13 cellular contexts compared by ENCODE assay signal in the genomic region with DNA sequence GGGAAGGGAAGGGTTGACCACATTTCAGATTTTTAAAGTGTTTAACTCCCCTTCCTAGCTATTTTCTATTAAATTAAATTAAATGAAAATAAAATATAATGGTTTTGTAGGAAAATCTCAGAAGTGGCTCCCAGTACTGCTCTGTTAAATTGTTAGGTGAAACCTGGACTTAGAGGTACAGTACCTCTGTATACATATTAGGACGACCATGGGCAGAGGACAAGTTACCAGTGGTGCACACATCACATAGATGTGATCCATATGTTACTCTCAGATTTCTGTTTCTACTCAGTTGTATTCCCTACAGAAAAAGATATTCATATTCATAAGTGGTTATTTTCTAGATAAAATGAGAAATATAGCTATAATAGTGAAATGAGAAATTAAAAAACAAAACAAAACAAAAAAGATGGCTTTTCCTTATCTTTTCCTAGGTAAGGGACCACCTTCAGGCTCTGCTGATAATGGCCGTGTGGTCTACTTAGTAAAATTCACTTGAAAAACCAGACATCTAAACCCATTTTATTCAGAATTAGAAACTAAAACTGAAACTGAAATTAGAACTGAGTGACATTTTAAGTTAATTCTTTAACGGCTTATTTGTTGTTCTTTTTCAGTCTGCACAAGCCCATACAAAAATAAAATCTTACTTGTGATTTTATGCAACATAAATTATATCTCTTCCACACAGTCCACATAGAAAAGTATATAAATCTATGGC.
DNase-seq lines count a peak whose midpoint lies in the region; ATAC-seq, FAIRE-seq and TF ChIP-seq lines count a peak whose summit lies in the region.
"Had no signal": no experiment of that assay in that cellular context is flagged by ENCODE, and none has a peak within 500 bp of the region (broad histone marks: within the 10 kb centered on the region; RNA-seq: fewer than 3 reads in every experiment).

No MANE protein-coding gene starts in this region.

- H3F3A ChIP-seq in PC-9 (ENCODE audit: insufficient read depth, low read depth) = peaks cover 16% of the 10 kb centered on the region

- TSS peak; percentile 84 for BruUV-seq in PC-9 (replicated peaks; lab: Mats Ljungman, UMichigan)

- H3K36me3 ChIP-seq in PC-9 (ENCODE audit: low read depth) = no peaks in the 10 kb centered on the region
- no peaks in the 10 kb centered on the region for H3K36me3 ChIP-seq in small intestine (ENCODE audit: control insufficient read depth in 2 of 2, insufficient read depth in 2 of 2, low read length in 2 of 2)
- H3K36me3 ChIP-seq: colonic mucosa had no signal

- no peak for TF ChIP-seq CTCF in PC-9 (conservative IDR thresholded peaks at IDR 0.05)
- no peak for TF ChIP-seq CTCF in foreskin fibroblast (IDR thresholded peaks at IDR 0.05; ENCODE audit: low read depth, low read length)

- no peaks in the 10 kb centered on the region for H3K27me3 Mint-ChIP-seq in activated T-helper 1 cell treated with anti-CD3 and anti-CD28 coated beads, Interleukin-12 subunit alpha, Interleukin-12 subunit beta, Interleukin-2, Interleukin-4 antibody, amounts not matched to agents 30 ng/mL and 10 ng/mL and 1 ng/mL, durations not matched to agents 14 hours and 24 hours and 36 hours (ENCODE audit: insufficient read depth)
- H3K27me3 Mint-ChIP-seq: activated CD4-positive, alpha-beta T cell treated with anti-CD3 and anti-CD28 coated beads for 36 hours had no signal

- H3K79me2 ChIP-seq in PC-9 (ENCODE audit: low read depth) = no peaks in the 10 kb centered on the region

- H3K4me3 ChIP-seq in right cardiac atrium (ENCODE audit: low read length) (peak overlapping the region; percentile 25), PC-9 (0 out of 2 replicates have a peak overlapping the region, but pooled peaks have one; percentile 39), small intestine (ENCODE audit: low read depth in 1 of 2, low read length in 2 of 2) (no peak overlapping the region), foreskin fibroblast (ENCODE audit: low read depth in 1 of 2, low read length in 2 of 2) (no peak overlapping the region)
- H3K4me3 ChIP-seq: colonic mucosa, SK-N-MC had no signal

- no peaks in the 10 kb centered on the region for H4K20me1 ChIP-seq in PC-9 (ENCODE audit: insufficient read depth)

- no peak overlapping the region for H3K27ac ChIP-seq in right cardiac atrium (ENCODE audit: low read length)
- H3K27ac ChIP-seq in PC-9 = peak overlapping the region; percentile 98
- H3K27ac ChIP-seq in small intestine (ENCODE audit: low read depth in 1 of 2, low read length in 1 of 2) = no peak overlapping the region
- H3K27ac ChIP-seq: colonic mucosa, SK-N-MC had no signal

- peaks cover 10% of the 10 kb centered on the region for H3K4me1 Mint-ChIP-seq in activated T-helper 1 cell treated with anti-CD3 and anti-CD28 coated beads, Interleukin-12 subunit alpha, Interleukin-12 subunit beta, Interleukin-2, Interleukin-4 antibody, amounts not matched to agents 30 ng/mL and 10 ng/mL and 1 ng/mL, durations not matched to agents 14 hours and 24 hours and 36 hours (ENCODE audit: low read depth)

- H3K9me2 ChIP-seq in PC-9 (ENCODE audit: insufficient read depth) = no peaks in the 10 kb centered on the region

- POLR2A ChIA-PET in PC-9 (lab: Charles Lee; ENCODE audit: unreplicated experiment) = interaction anchor here (0.7 kb wide), 1 partner anchor 18 kb away, joined by 5 read pairs; no protein-coding TSS in a partner anchor

- H3K27ac Mint-ChIP-seq in activated T-helper 1 cell treated with anti-CD3 and anti-CD28 coated beads, Interleukin-12 subunit alpha, Interleukin-12 subunit beta, Interleukin-2, Interleukin-4 antibody, amounts not matched to agents 30 ng/mL and 10 ng/mL and 1 ng/mL, durations not matched to agents 14 hours and 24 hours and 36 hours = no peak overlapping the region
- H3K27ac Mint-ChIP-seq: activated CD4-positive, alpha-beta T cell treated with anti-CD3 and anti-CD28 coated beads for 36 hours; activated naive CD4-positive, alpha-beta T cell treated with anti-CD3 and anti-CD28 coated beads for 36 hours had no signal

- DNase-seq in right cardiac atrium (no peak), left ventricle myocardium superior (no peak), PC-9 (no peak), small intestine (no peak), sciatic nerve (ENCODE audit: low spot score) (no peak), foreskin fibroblast (no peak)
- DNase-seq in activated T-helper 1 cell treated with anti-CD3 and anti-CD28 coated beads, Interleukin-12 subunit alpha, Interleukin-12 subunit beta, Interleukin-2, Interleukin-4 antibody, amounts not matched to agents 30 ng/mL and 10 ng/mL and 1 ng/mL, durations not matched to agents 14 hours and 24 hours and 36 hours (ENCODE audit: low spot score) = no peak
- DNase-seq: activated CD4-positive, alpha-beta T cell treated with anti-CD3 and anti-CD28 coated beads for 36 hours; activated naive CD4-positive, alpha-beta T cell treated with anti-CD3 and anti-CD28 coated beads for 36 hours; colonic mucosa; NCI-H1105 treated with DMSO at 0.1 percent for 48 hours had no signal

- no peak for ATAC-seq in right cardiac atrium
- no peak for ATAC-seq in left ventricle myocardium superior
- peak; percentile 10 for ATAC-seq in HG02870 (IDR thresholded peaks at IDR 0.05; ENCODE audit: unreplicated experiment)
- no peak for ATAC-seq in sciatic nerve
- ATAC-seq: activated CD4-positive, alpha-beta T cell treated with anti-CD3 and anti-CD28 coated beads for 36 hours had no signal

- no peaks in the 10 kb centered on the region for H3K27me3 ChIP-seq in right cardiac atrium (ENCODE audit: control insufficient read depth, insufficient read depth)
- H3K27me3 ChIP-seq in PC-9 (ENCODE audit: insufficient read depth, low read depth) = no peaks in the 10 kb centered on the region
- H3K27me3 ChIP-seq in small intestine (ENCODE audit: control insufficient read depth in 2 of 2, insufficient read depth in 2 of 2, low read length in 2 of 2) = no peaks in the 10 kb centered on the region
- H3K27me3 ChIP-seq: colonic mucosa had no signal

- H3K36me3 Mint-ChIP-seq in activated T-helper 1 cell treated with anti-CD3 and anti-CD28 coated beads, Interleukin-12 subunit alpha, Interleukin-12 subunit beta, Interleukin-2, Interleukin-4 antibody, amounts not matched to agents 30 ng/mL and 10 ng/mL and 1 ng/mL, durations not matched to agents 14 hours and 24 hours and 36 hours (ENCODE audit: low read depth) = no peaks in the 10 kb centered on the region

- H3K9me3 ChIP-seq in right cardiac atrium (ENCODE audit: control insufficient read depth, low read length) (no peaks in the 10 kb centered on the region), PC-9 (ENCODE audit: insufficient read depth, low read depth) (peaks cover 20% of the 10 kb centered on the region), small intestine (ENCODE audit: control insufficient read depth, low read depth) (no peaks in the 10 kb centered on the region)
- H3K9me3 ChIP-seq: colonic mucosa had no signal

- peak; percentile 44 for FAIRE-seq in small intestine (lab: Jason Lieb, UNC)

- WGBS in right cardiac atrium = 50% methylated on average over 3 of the region's 3 CpGs
- 42 to 43% (median 42%) methylated on average over 3 of the region's 3 CpGs for WGBS in small intestine, 3 donors

- CTCF ChIA-PET in PC-9 (lab: Charles Lee) = no interaction called here

- intact Hi-C loops in right cardiac atrium (cut with DNase I) (no loop called here), left ventricle myocardium superior (cut with micrococcal nuclease) (no loop called here), PC-9 (cut with micrococcal nuclease; ENCODE audit: unreplicated experiment) (no loop called here), sciatic nerve (cut with DNase I) (no loop called here)
- intact Hi-C loops in activated T-helper 1 cell treated with anti-CD3 and anti-CD28 coated beads, Interleukin-12 subunit alpha, Interleukin-12 subunit beta, Interleukin-2, Interleukin-4 antibody, amounts not matched to agents 30 ng/mL and 10 ng/mL and 1 ng/mL, durations not matched to agents 14 hours and 24 hours and 36 hours (cut with micrococcal nuclease) = no loop called here

- H3K4me3 Mint-ChIP-seq in activated T-helper 1 cell treated with anti-CD3 and anti-CD28 coated beads, Interleukin-12 subunit alpha, Interleukin-12 subunit beta, Interleukin-2, Interleukin-4 antibody, amounts not matched to agents 30 ng/mL and 10 ng/mL and 1 ng/mL, durations not matched to agents 14 hours and 24 hours and 36 hours = no peak overlapping the region
- H3K4me3 Mint-ChIP-seq: activated CD4-positive, alpha-beta T cell treated with anti-CD3 and anti-CD28 coated beads for 36 hours; activated naive CD4-positive, alpha-beta T cell treated with anti-CD3 and anti-CD28 coated beads for 36 hours had no signal

- peak overlapping the region; percentile 57 for H3K4me2 ChIP-seq in PC-9

- peak overlapping the region; percentile 81; the same call in 1 of the 2 replicates for H2AFZ ChIP-seq in PC-9

- H3K4me1 ChIP-seq in right cardiac atrium (ENCODE audit: control insufficient read depth, insufficient read depth, low read length) = no peaks in the 10 kb centered on the region
- H3K4me1 ChIP-seq in PC-9 (replicated peaks; ENCODE audit: insufficient read depth) = peaks cover 19% of the 10 kb centered on the region
- no peaks in the 10 kb centered on the region for H3K4me1 ChIP-seq in small intestine (ENCODE audit: control insufficient read depth in 2 of 2, insufficient read depth in 1 of 2, low read depth in 1 of 2, low read length in 1 of 2)
- H3K4me1 ChIP-seq: colonic mucosa had no signal

- peaks cover 7% of the 10 kb centered on the region for H3K9me3 Mint-ChIP-seq in activated T-helper 1 cell treated with anti-CD3 and anti-CD28 coated beads, Interleukin-12 subunit alpha, Interleukin-12 subunit beta, Interleukin-2, Interleukin-4 antibody, amounts not matched to agents 30 ng/mL and 10 ng/mL and 1 ng/mL, durations not matched to agents 14 hours and 24 hours and 36 hours

Comparison
In these comparisons a context has a peak if more than half of its experiments do, and no peak if none do; other contexts are left out.
1. H3K4me3 ChIP-seq: peak in right cardiac atrium (single experiment) and PC-9 (single experiment); none in small intestine (0 of 2) and foreskin fibroblast (0 of 2).